Comparison of ENCODE assay signal across 19 cellular contexts in the genomic region with DNA sequence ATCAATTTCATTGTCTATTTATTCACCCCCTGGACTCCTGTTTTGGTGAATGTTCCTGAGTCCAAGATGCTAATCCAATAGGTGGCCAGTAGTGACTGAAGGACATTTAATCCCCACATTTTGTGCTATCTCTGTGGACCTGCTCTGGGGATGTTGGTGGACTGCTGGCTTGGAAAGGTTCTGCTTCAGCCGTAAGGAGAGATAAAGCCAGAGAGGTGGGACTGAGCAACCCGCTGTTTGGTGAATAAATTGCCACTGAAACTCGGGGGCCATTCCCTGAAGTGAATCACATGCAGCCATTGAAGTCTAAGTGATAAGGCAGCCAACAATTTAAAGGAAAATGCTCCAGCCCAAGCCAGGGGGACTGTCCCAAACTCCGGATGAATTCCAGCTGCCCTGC. TPM values are rescaled to one million over a fixed set of nuclear protein-coding genes. Genes with fewer than 3 reads are reported as not detected.
A peak's percentile ranks its signal among the peaks of the same experiment; 100 is the strongest.
DNase-seq lines count a peak whose midpoint lies in the region; ATAC-seq and TF ChIP-seq lines count a peak whose summit lies in the region.
"Had no signal": no experiment of that assay in that cellular context is flagged by ENCODE, and none has a peak within 500 bp of the region (broad histone marks: within the 10 kb centered on the region; RNA-seq: fewer than 3 reads in every experiment).

No MANE protein-coding gene starts in this region.

- H3K9me3 ChIP-seq in CD4-positive, alpha-beta T cell (ENCODE audit: control insufficient read depth, low read length) = no peaks in the 10 kb centered on the region
- H3K9me3 ChIP-seq in gastrocnemius medialis = no peaks in the 10 kb centered on the region
- H3K9me3 ChIP-seq: colonic mucosa, ovary, sigmoid colon, stomach had no signal

- peak overlapping the region; percentile 94 for H3K4me3 Mint-ChIP-seq in CD4-positive, alpha-beta T cell
- peak overlapping the region; percentile 90; the same call in 1 of the 2 replicates for H3K4me3 Mint-ChIP-seq in HFFc6
- peak overlapping the region; percentile 93 to 95 for H3K4me3 Mint-ChIP-seq in effector memory CD8-positive, alpha-beta T cell
- H3K4me3 Mint-ChIP-seq in natural killer cell treated with Interleukin-12 subunit alpha and Interleukin-12 subunit beta and Interleukin-15 and Interleukin-18, amount 100 ng/mL, for 72 hours = peak overlapping the region; percentile 78

- no peak for TF ChIP-seq POLR2A in gastrocnemius medialis (IDR thresholded peaks at IDR 0.05)

- DNase-seq in CD4-positive, alpha-beta T cell = no peak
- DNase-seq in HFFc6 (no peak), AG08396 (ENCODE audit: low spot score) (no peak), gastrocnemius medialis (no peak), OCI-M2 (lab: John Stamatoyannopoulos, UW; ENCODE audit: unreplicated experiment) (no peak)
- no peak for DNase-seq in effector memory CD8-positive, alpha-beta T cell
- DNase-seq in natural killer cell treated with Interleukin-12 subunit alpha and Interleukin-12 subunit beta and Interleukin-15 and Interleukin-18, amount 100 ng/mL, for 72 hours (ENCODE audit: low spot score) = no peak
- DNase-seq: activated CD4-positive, alpha-beta T cell treated with anti-CD3 and anti-CD28 coated beads for 4 hours; activated naive CD4-positive, alpha-beta T cell treated with anti-CD3 and anti-CD28 coated beads, Interleukin-2, amount 10 ng/mL, durations not matched to agents 7 days and 5 days; hippocampal formation; left cardiac atrium; NCI-H774; ovary; sigmoid colon; stomach had no signal

- H3K4me1 Mint-ChIP-seq in CD4-positive, alpha-beta T cell (ENCODE audit: low read depth) = peaks cover 14% of the 10 kb centered on the region
- H3K4me1 Mint-ChIP-seq in HFFc6 (ENCODE audit: low read depth) = peaks cover 20% of the 10 kb centered on the region
- H3K4me1 Mint-ChIP-seq in effector memory CD8-positive, alpha-beta T cell (ENCODE audit: low read depth in 2 of 2) = peaks cover 8 to 14% of the 10 kb centered on the region in 2 donors
- peaks cover 6 to 10% of the 10 kb centered on the region in 2 donors for H3K4me1 Mint-ChIP-seq in natural killer cell treated with Interleukin-12 subunit alpha and Interleukin-12 subunit beta and Interleukin-15 and Interleukin-18, amount 100 ng/mL, for 72 hours (ENCODE audit: low read depth in 2 of 2)

- H3K27me3 ChIP-seq in CD4-positive, alpha-beta T cell (ENCODE audit: control insufficient read depth, insufficient read depth, low read length) = no peaks in the 10 kb centered on the region
- no peaks in the 10 kb centered on the region for H3K27me3 ChIP-seq in gastrocnemius medialis
- H3K27me3 ChIP-seq: colonic mucosa, ovary, sigmoid colon, stomach had no signal

- intact Hi-C loops in CD4-positive, alpha-beta T cell (cut with DNase I, micrococcal nuclease) = loop anchor here (2.0 to 10.0 kb wide), 8 partner anchors 71 to 681 kb away; partner anchors contain the start of genes ARF4 (in 1 of the 2), DENND6A (in 1 of the 2), FLNB (in 1 of the 2) and HTD2 (in 1 of the 2)
- intact Hi-C loops in gastrocnemius medialis (cut with DNase I; ENCODE audit: low total_unique reads) = loop anchor here (5.0 kb wide), 2 partner anchors 196 to 256 kb away; partner anchors contain the start of genes KCTD6 and PDHB

- H3K9me3 Mint-ChIP-seq in CD4-positive, alpha-beta T cell = no peaks in the 10 kb centered on the region
- H3K9me3 Mint-ChIP-seq in HFFc6 = no peaks in the 10 kb centered on the region
- H3K9me3 Mint-ChIP-seq in effector memory CD8-positive, alpha-beta T cell = no peaks in the 10 kb centered on the region
- H3K9me3 Mint-ChIP-seq in natural killer cell treated with Interleukin-12 subunit alpha and Interleukin-12 subunit beta and Interleukin-15 and Interleukin-18, amount 100 ng/mL, for 72 hours = no peaks in the 10 kb centered on the region
- H3K9me3 Mint-ChIP-seq: activated naive CD4-positive, alpha-beta T cell treated with anti-CD3 and anti-CD28 coated beads, Interleukin-2, amount 10 ng/mL, durations not matched to agents 7 days and 5 days had no signal

- no peak for TF ChIP-seq CTCF in CD4-positive, alpha-beta T cell (IDR thresholded peaks at IDR 0.05)
- no peak for TF ChIP-seq CTCF in HFFc6 (IDR thresholded peaks at IDR 0.05)
- no peak for TF ChIP-seq CTCF in gastrocnemius medialis (IDR thresholded peaks at IDR 0.05 in 4 of 5, conservative IDR thresholded peaks at IDR 0.05 in 1 of 5)

- H3K36me3 ChIP-seq in gastrocnemius medialis = no peaks in the 10 kb centered on the region
- H3K36me3 ChIP-seq: colonic mucosa, ovary, sigmoid colon, stomach had no signal

- H3K27ac Mint-ChIP-seq in CD4-positive, alpha-beta T cell = no peak overlapping the region
- no peak overlapping the region for H3K27ac Mint-ChIP-seq in HFFc6
- no peak overlapping the region for H3K27ac Mint-ChIP-seq in effector memory CD8-positive, alpha-beta T cell
- H3K27ac Mint-ChIP-seq in natural killer cell treated with Interleukin-12 subunit alpha and Interleukin-12 subunit beta and Interleukin-15 and Interleukin-18, amount 100 ng/mL, for 72 hours = no peak overlapping the region

- ATAC-seq in CD4-positive, alpha-beta T cell (ENCODE audit: poor library complexity) = no peak
- ATAC-seq in effector memory CD8-positive, alpha-beta T cell (replicated peaks) = no peak
- no peak for ATAC-seq in natural killer cell treated with Interleukin-12 subunit alpha and Interleukin-12 subunit beta and Interleukin-15 and Interleukin-18, amount 100 ng/mL, for 72 hours
- ATAC-seq in gastrocnemius medialis = no peak
- ATAC-seq: left cardiac atrium, Panc1 had no signal

- CTCF ChIA-PET in CD4-positive, alpha-beta T cell (lab: Charles Lee) = no interaction called here

- POLR2A ChIA-PET in CD4-positive, alpha-beta T cell (lab: Charles Lee) = interaction anchor here (3.1 kb wide), 1 partner anchor 70 kb away, joined by 24 read pairs; the partner anchor contains the start of genes HTD2 and RPP14

- H3K36me3 Mint-ChIP-seq in CD4-positive, alpha-beta T cell (ENCODE audit: low read depth) = peaks cover 7% of the 10 kb centered on the region
- H3K36me3 Mint-ChIP-seq in HFFc6 (ENCODE audit: low read depth) = no peaks in the 10 kb centered on the region
- H3K36me3 Mint-ChIP-seq in effector memory CD8-positive, alpha-beta T cell (ENCODE audit: insufficient read depth) = peaks cover 13% of the 10 kb centered on the region
- no peaks in the 10 kb centered on the region for H3K36me3 Mint-ChIP-seq in natural killer cell treated with Interleukin-12 subunit alpha and Interleukin-12 subunit beta and Interleukin-15 and Interleukin-18, amount 100 ng/mL, for 72 hours
- H3K36me3 Mint-ChIP-seq: activated naive CD4-positive, alpha-beta T cell treated with anti-CD3 and anti-CD28 coated beads, Interleukin-2, amount 10 ng/mL, durations not matched to agents 7 days and 5 days had no signal

- H3K4me3 ChIP-seq in gastrocnemius medialis = no peak overlapping the region

- H3K27ac ChIP-seq in CD4-positive, alpha-beta T cell (ENCODE audit: low read depth, low read length) = no peak overlapping the region
- no peak overlapping the region for H3K27ac ChIP-seq in gastrocnemius medialis
- H3K27ac ChIP-seq: colonic mucosa, ovary had no signal

- in situ Hi-C loops in gastrocnemius medialis (cut with MboI; ENCODE audit: low sequenced_read_pairs in 4 of 4) = loop anchor here in 1 of 4 donors (10.0 kb wide), 1 partner anchor 69 kb away; the partner anchor contains the start of genes HTD2 and RPP14

- H3K27me3 Mint-ChIP-seq in CD4-positive, alpha-beta T cell = peaks cover 28% of the 10 kb centered on the region
- H3K27me3 Mint-ChIP-seq in HFFc6 (ENCODE audit: insufficient read depth) = peaks cover 8% of the 10 kb centered on the region
- H3K27me3 Mint-ChIP-seq in effector memory CD8-positive, alpha-beta T cell = peaks cover 23 to 25% of the 10 kb centered on the region in 2 donors
- H3K27me3 Mint-ChIP-seq in natural killer cell treated with Interleukin-12 subunit alpha and Interleukin-12 subunit beta and Interleukin-15 and Interleukin-18, amount 100 ng/mL, for 72 hours = peaks cover 20 to 21% of the 10 kb centered on the region in 2 donors

- H3K4me1 ChIP-seq in gastrocnemius medialis = peaks cover 5 to 14% of the 10 kb centered on the region in 2 donors

RNA-seq across cellular contexts. Expression of gene ABHD6, which starts 1.6 kb away (rescaled TPM):
- 1 to 10 TPM in 1 of 2 experiments, under 1 TPM in 1; 0.71 to 1.9 TPM for total RNA-seq in CD4-positive, alpha-beta T cell
- total RNA-seq in HFFc6 (2021; fragmentation: NEBNext Ultra II Directional; extraction: Animal tissue kit (Norgen Biotek cat#: 25700)) = 1 to 10 TPM; 6.1 to 8.9 (median 6.5) TPM
- 1 to 10 TPM; 2.5 to 3.3 TPM for total RNA-seq in natural killer cell treated with Interleukin-12 subunit alpha and Interleukin-12 subunit beta and Interleukin-15 and Interleukin-18, amount 100 ng/mL, for 72 hours
- total RNA-seq in gastrocnemius medialis = 10 to 100 TPM in 2 of 4 donors, 1 to 10 TPM in 2; 5.8 to 14.0 (median 9.6) TPM

RNA-seq across cellular contexts. Expression of gene DNASE1L3, which starts 25.2 kb away (rescaled TPM):
- total RNA-seq in CD4-positive, alpha-beta T cell = under 1 TPM; 0.53 to 0.80 TPM
- not detected for total RNA-seq in HFFc6 (2021; fragmentation: NEBNext Ultra II Directional; extraction: Animal tissue kit (Norgen Biotek cat#: 25700))
- total RNA-seq in natural killer cell treated with Interleukin-12 subunit alpha and Interleukin-12 subunit beta and Interleukin-15 and Interleukin-18, amount 100 ng/mL, for 72 hours = not detected
- under 1 TPM in 2 of 4 donors, not detected in 2; 0.29 to 0.42 TPM for total RNA-seq in gastrocnemius medialis
- total RNA-seq: fibroblast of villous mesenchyme, HT-29 had no signal
